21 cellular contexts compared by ENCODE assay signal in the genomic region with DNA sequence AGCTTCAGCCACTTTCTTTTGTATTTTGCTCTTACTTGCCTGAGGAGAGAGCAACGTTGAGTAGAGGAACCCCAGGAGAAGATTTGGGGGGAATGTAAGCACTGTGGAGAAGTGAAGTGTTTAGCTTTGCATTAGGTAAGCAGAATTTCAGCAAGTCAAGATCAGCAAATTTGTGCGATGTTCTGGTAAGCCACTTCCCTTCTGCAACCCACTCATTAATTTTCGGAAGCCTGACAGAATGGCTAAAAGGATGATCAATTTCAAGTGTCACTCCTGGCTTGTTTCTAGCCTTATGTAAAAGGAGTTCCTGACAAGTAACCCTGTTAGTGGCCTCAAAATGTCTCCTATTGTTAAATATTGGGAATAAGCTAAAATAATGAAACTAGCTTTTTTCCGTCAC. TPM values are rescaled to one million over a fixed set of nuclear protein-coding genes. Genes with fewer than 3 reads are reported as not detected.
"Had no signal": no experiment of that assay in that cellular context is flagged by ENCODE, and none has a peak within 500 bp of the region (broad histone marks: within the 10 kb centered on the region; RNA-seq: fewer than 3 reads in every experiment).

No MANE protein-coding gene starts in this region.

- H3K4me1 ChIP-seq: gastrocnemius medialis, heart right ventricle, thyroid gland had no signal

- H3K27me3 ChIP-seq: gastrocnemius medialis, thyroid gland had no signal

- H3K4me3 Mint-ChIP-seq: activated CD4-positive, alpha-beta memory T cell treated with anti-CD3 and anti-CD28 coated beads, Interleukin-2, amount 10 ng/mL, durations not matched to agents 7 days and 5 days; activated naive CD4-positive, alpha-beta T cell treated with anti-CD3 and anti-CD28 coated beads, Interleukin-2, amount 50 U/mL, for 24 hours; endodermal cell; natural killer cell; stimulated activated naive B cell treated with anti-CD40 and anti-IgM and Interleukin-4, amounts not matched to agents 10 μg/mL and 1 μg/mL and 100 μg/mL, for 72 hours had no signal

- DNase-seq: activated CD4-positive, alpha-beta memory T cell treated with anti-CD3 and anti-CD28 coated beads, Interleukin-2, amount 10 ng/mL, durations not matched to agents 7 days and 5 days; activated CD4-positive, alpha-beta T cell treated with anti-CD3 and anti-CD28 coated beads for 4 hours; activated effector memory CD4-positive, alpha-beta T cell treated with anti-CD3 and anti-CD28 coated beads, Interleukin-2, amount 50 U/mL, for 16 hours; activated T-cell treated with anti-CD3 and anti-CD28 coated beads, Interleukin-2, amount 50 U/mL, for 48 hours; dorsolateral prefrontal cortex; endodermal cell; erythroblast; gastrocnemius medialis; heart right ventricle; mesendoderm; natural killer cell; nucleus accumbens; posterior cingulate gyrus; stimulated activated CD4-positive, alpha-beta T cell treated with anti-CD3 and anti-CD28 coated beads, Interleukin-15, amount 100 ng/mL, for 24 hours; stimulated activated CD4-positive, alpha-beta T cell treated with anti-CD3 and anti-CD28 coated beads, Interleukin-4, amount 100 ng/mL, for 1 hour; stimulated activated naive B cell treated with anti-CD40 and anti-IgM and Interleukin-4, amounts not matched to agents 10 μg/mL and 1 μg/mL and 100 μg/mL, for 72 hours; thyroid gland had no signal

- H3K27ac Mint-ChIP-seq: activated CD4-positive, alpha-beta memory T cell treated with anti-CD3 and anti-CD28 coated beads, Interleukin-2, amount 10 ng/mL, durations not matched to agents 7 days and 5 days; activated naive CD4-positive, alpha-beta T cell treated with anti-CD3 and anti-CD28 coated beads, Interleukin-2, amount 50 U/mL, for 24 hours; endodermal cell; natural killer cell; stimulated activated naive B cell treated with anti-CD40 and anti-IgM and Interleukin-4, amounts not matched to agents 10 μg/mL and 1 μg/mL and 100 μg/mL, for 72 hours had no signal

- H3K4me3 ChIP-seq: dorsolateral prefrontal cortex, gastrocnemius medialis, heart right ventricle, skin epidermis, thyroid gland had no signal

- H3K9me3 Mint-ChIP-seq: activated CD4-positive, alpha-beta memory T cell treated with anti-CD3 and anti-CD28 coated beads, Interleukin-2, amount 10 ng/mL, durations not matched to agents 7 days and 5 days; activated naive CD4-positive, alpha-beta T cell treated with anti-CD3 and anti-CD28 coated beads, Interleukin-2, amount 50 U/mL, for 24 hours; endodermal cell; natural killer cell; stimulated activated naive B cell treated with anti-CD40 and anti-IgM and Interleukin-4, amounts not matched to agents 10 μg/mL and 1 μg/mL and 100 μg/mL, for 72 hours had no signal

- ATAC-seq: gastrocnemius medialis; heart right ventricle; natural killer cell; stimulated activated naive B cell treated with anti-CD40 and anti-IgM and Interleukin-4, amounts not matched to agents 10 μg/mL and 1 μg/mL and 100 μg/mL, for 72 hours had no signal

- H3K4me1 Mint-ChIP-seq: activated naive CD4-positive, alpha-beta T cell treated with anti-CD3 and anti-CD28 coated beads, Interleukin-2, amount 50 U/mL, for 24 hours; natural killer cell; stimulated activated naive B cell treated with anti-CD40 and anti-IgM and Interleukin-4, amounts not matched to agents 10 μg/mL and 1 μg/mL and 100 μg/mL, for 72 hours had no signal

- H3K9me3 ChIP-seq: gastrocnemius medialis, heart right ventricle, thyroid gland had no signal

- H3K36me3 ChIP-seq: gastrocnemius medialis, heart right ventricle, thyroid gland had no signal

- H3K36me3 Mint-ChIP-seq: activated naive CD4-positive, alpha-beta T cell treated with anti-CD3 and anti-CD28 coated beads, Interleukin-2, amount 50 U/mL, for 24 hours; natural killer cell; stimulated activated naive B cell treated with anti-CD40 and anti-IgM and Interleukin-4, amounts not matched to agents 10 μg/mL and 1 μg/mL and 100 μg/mL, for 72 hours had no signal

RNA-seq across cellular contexts. Expression of gene NXPH1, which starts 48.5 kb away (rescaled TPM):
- total RNA-seq: activated CD4-positive, alpha-beta memory T cell treated with anti-CD3 and anti-CD28 coated beads, Interleukin-2, amount 10 ng/mL, durations not matched to agents 7 days and 5 days; cardiac septum; gastrocnemius medialis; heart right ventricle; lower leg skin; natural killer cell; thyroid gland had no signal
